14 cellular contexts compared by ENCODE assay signal in genomic region chr10:100970914-100971811, GRCh38. TPM values are rescaled to one million over a fixed set of nuclear protein-coding genes. Genes with fewer than 3 reads are reported as not detected.
A peak's percentile ranks its signal among the peaks of the same experiment; 100 is the strongest.
DNase-seq lines count a peak whose midpoint lies in the region; ATAC-seq, FAIRE-seq and TF ChIP-seq lines count a peak whose summit lies in the region.
"Had no signal": no experiment of that assay in that cellular context is flagged by ENCODE, and none has a peak within 500 bp of the region (broad histone marks: within the 10 kb centered on the region; RNA-seq: fewer than 3 reads in every experiment).

No MANE protein-coding gene starts in this region.

- DNase-seq in H7, result peak; percentile 40
- DNase-seq in K562 (ENCODE audit: extremely low read depth in 1 of 4, low spot score in 3 of 4), result no peak
- DNase-seq in lower lobe of right lung, result no peak
- DNase-seq in smooth muscle cell (lab: John Stamatoyannopoulos, UW; ENCODE audit: unreplicated experiment), result no peak
- no peak for DNase-seq in activated T-cell treated with anti-CD3 and anti-CD28 coated beads, Interleukin-2, amount 50 U/mL, for 72 hours
- DNase-seq in Karpas-422, result no peak
- DNase-seq: activated effector memory CD4-positive, alpha-beta T cell treated with anti-CD3 and anti-CD28 coated beads, Interleukin-2, amount 50 U/mL, for 16 hours; cerebellar nuclear complex; MM.1S; NCI-H524 treated with DMSO at 0.1 percent for 48 hours; Right ventricle myocardium superior had no signal

- BruUV-seq in K562 (replicated peaks; lab: Mats Ljungman, UMichigan), result no TSS peak

- H3K9ac ChIP-seq in K562 (ENCODE audit: insufficient read depth in 1 of 2, low read depth in 2 of 2, low read length in 2 of 2) (no peak overlapping the region; a peak in 1 of 4 replicates), smooth muscle cell (ENCODE audit: low read depth) (no peak overlapping the region), Karpas-422 (ENCODE audit: low read length) (no peak overlapping the region)

- TF ChIP-seq CTCF in K562 (IDR thresholded peaks at IDR 0.05 in 2 of 3, conservative IDR thresholded peaks at IDR 0.05 in 1 of 3; ENCODE audit: insufficient read depth in 2 of 3, low read depth in 1 of 3, low read length in 3 of 3) (no peak), lower lobe of right lung (IDR thresholded peaks at IDR 0.05) (no peak), smooth muscle cell (IDR thresholded peaks at IDR 0.05; ENCODE audit: borderline replicate concordance, insufficient read depth, poor library complexity, severe bottlenecking) (no peak)

- TF ChIP-seq POLR2A in K562 (conservative IDR thresholded peaks at IDR 0.05), result no peak

- H3K4me1 ChIP-seq in K562 (replicated peaks in 1 of 2; ENCODE audit: control insufficient read depth in 2 of 2, insufficient read depth in 2 of 2, low read length in 2 of 2), result peaks cover 12 to 14% of the 10 kb centered on the region in 2 experiments
- peaks cover 17% of the 10 kb centered on the region for H3K4me1 ChIP-seq in lower lobe of right lung
- H3K4me1 ChIP-seq in smooth muscle cell (ENCODE audit: low read depth), result no peaks in the 10 kb centered on the region
- peaks cover 11% of the 10 kb centered on the region for H3K4me1 ChIP-seq in Karpas-422 (ENCODE audit: low read length)

- no peaks in the 10 kb centered on the region for H3K9me2 ChIP-seq in Karpas-422 (replicated peaks; ENCODE audit: insufficient read depth, low read length)

- ATAC-seq in K562 (no peak), lower lobe of right lung (peak; percentile 21 to 24), HG02610 (IDR thresholded peaks at IDR 0.05; ENCODE audit: unreplicated experiment) (no peak), GM18867 (IDR thresholded peaks at IDR 0.05; ENCODE audit: unreplicated experiment) (no peak)
- no peak for ATAC-seq in activated T-cell treated with anti-CD3 and anti-CD28 coated beads, Interleukin-2, amount 50 U/mL, for 72 hours (replicated peaks in 1 of 2)

- H3K27me3 Mint-ChIP-seq in activated T-cell treated with anti-CD3 and anti-CD28 coated beads, Interleukin-2, amount 50 U/mL, for 72 hours (ENCODE audit: low read depth), result no peaks in the 10 kb centered on the region

- peaks cover 2% of the 10 kb centered on the region; the same call in 1 of the 2 replicates for H3K27me3 ChIP-seq in H7 (ENCODE audit: control insufficient read depth, insufficient read depth, low read length)
- no peaks in the 10 kb centered on the region for H3K27me3 ChIP-seq in K562 (ENCODE audit: control insufficient read depth in 2 of 2, insufficient read depth in 2 of 2, low read length in 2 of 2)
- H3K27me3 ChIP-seq in lower lobe of right lung (ENCODE audit: low read depth), result peaks cover 5% of the 10 kb centered on the region
- no peaks in the 10 kb centered on the region for H3K27me3 ChIP-seq in smooth muscle cell (ENCODE audit: low read depth)
- no peaks in the 10 kb centered on the region for H3K27me3 ChIP-seq in Karpas-422 (ENCODE audit: low read length)

- TF ChIP-seq RAD21 in K562 (CRISPR knock-in tag; conservative IDR thresholded peaks at IDR 0.05 in 1 of 2, IDR thresholded peaks at IDR 0.05 in 1 of 2), result no peak

- H3K4me3 ChIP-seq in H7 (ENCODE audit: insufficient read depth, low read depth, low read length) (no peak overlapping the region), K562 (no peak overlapping the region), lower lobe of right lung (no peak overlapping the region), smooth muscle cell (peak overlapping the region; percentile 10), Karpas-422 (ENCODE audit: low read length) (no peak overlapping the region)
- H3K4me3 ChIP-seq: psoas muscle had no signal

- H3K79me2 ChIP-seq in K562 (ENCODE audit: control insufficient read depth, insufficient read depth, low read length), result no peaks in the 10 kb centered on the region
- H3K79me2 ChIP-seq in smooth muscle cell (ENCODE audit: low read depth), result no peaks in the 10 kb centered on the region
- H3K79me2 ChIP-seq in Karpas-422 (ENCODE audit: low read length), result no peaks in the 10 kb centered on the region

- H3K27ac ChIP-seq in K562 (ENCODE audit: extremely low read depth, low read depth, low read length) (no peak overlapping the region), lower lobe of right lung (no peak overlapping the region), smooth muscle cell (ENCODE audit: low read depth) (no peak overlapping the region), Karpas-422 (ENCODE audit: low read length) (no peak overlapping the region)
- H3K27ac ChIP-seq: psoas muscle had no signal

- no peak for FAIRE-seq in K562 (lab: Jason Lieb, UNC)

- H2AFZ ChIP-seq in K562 (ENCODE audit: low read depth, low read length) (no peak overlapping the region), smooth muscle cell (ENCODE audit: low read depth) (no peak overlapping the region), Karpas-422 (ENCODE audit: low read length) (no peak overlapping the region)

- 42% methylated on average over 4 of the region's 4 CpGs for WGBS in K562 (ENCODE audit: insufficient coverage, low coverage, missing lambda C conversion rate)
- 87% methylated on average over 4 of the region's 4 CpGs for WGBS in smooth muscle cell (ENCODE audit: low lambda C conversion rate)

- H3K9me1 ChIP-seq in K562 (ENCODE audit: control insufficient read depth, insufficient read depth, low read length), result no peaks in the 10 kb centered on the region

- peaks cover 0 to 2% of the 10 kb centered on the region in 2 donors for H3K36me3 Mint-ChIP-seq in activated T-cell treated with anti-CD3 and anti-CD28 coated beads, Interleukin-2, amount 50 U/mL, for 72 hours (ENCODE audit: insufficient read depth in 2 of 2)

- no peak overlapping the region for H3K27ac Mint-ChIP-seq in activated T-cell treated with anti-CD3 and anti-CD28 coated beads, Interleukin-2, amount 50 U/mL, for 72 hours

- H3K9me3 Mint-ChIP-seq in activated T-cell treated with anti-CD3 and anti-CD28 coated beads, Interleukin-2, amount 50 U/mL, for 72 hours, result no peaks in the 10 kb centered on the region

- H4K20me1 ChIP-seq in K562 (replicated peaks; ENCODE audit: control insufficient read depth, insufficient read depth, low read length) (no peaks in the 10 kb centered on the region), smooth muscle cell (ENCODE audit: low read depth) (no peaks in the 10 kb centered on the region), Karpas-422 (ENCODE audit: insufficient read depth, low read depth, low read length) (no peaks in the 10 kb centered on the region)

- peaks cover 6% of the 10 kb centered on the region for H3F3A ChIP-seq in smooth muscle cell (ENCODE audit: low read depth)

- peaks cover 25% of the 10 kb centered on the region for H3K4me1 Mint-ChIP-seq in activated T-cell treated with anti-CD3 and anti-CD28 coated beads, Interleukin-2, amount 50 U/mL, for 72 hours (ENCODE audit: low read depth)

- in situ Hi-C loops in K562 (cut with MboI), result no loop called here

- H3K4me2 ChIP-seq in K562 (ENCODE audit: insufficient read depth, low read length), result no peak overlapping the region
- no peak overlapping the region for H3K4me2 ChIP-seq in smooth muscle cell
- no peak overlapping the region for H3K4me2 ChIP-seq in Karpas-422 (ENCODE audit: low read depth, low read length, poor library complexity, severe bottlenecking)

- H3K4me3 Mint-ChIP-seq in activated T-cell treated with anti-CD3 and anti-CD28 coated beads, Interleukin-2, amount 50 U/mL, for 72 hours, result peak overlapping the region in 1 of 2 donors; percentile 41

- POLR2A ChIA-PET in K562 (lab: Yijun Ruan, JAX), result no interaction called here

- intact Hi-C loops in K562 (cut with micrococcal nuclease) (no loop called here), lower lobe of right lung (cut with DNase I) (no loop called here)

- TF ChIP-seq EP300 in K562 (IDR thresholded peaks at IDR 0.05; ENCODE audit: low read length), result no peak

- H3K9me3 ChIP-seq in K562 (replicated peaks; ENCODE audit: control insufficient read depth, insufficient read depth, low read depth, low read length) (no peaks in the 10 kb centered on the region), lower lobe of right lung (no peaks in the 10 kb centered on the region), smooth muscle cell (replicated peaks; ENCODE audit: low read depth) (no peaks in the 10 kb centered on the region), Karpas-422 (ENCODE audit: low read length) (no peaks in the 10 kb centered on the region)
- H3K9me3 ChIP-seq: psoas muscle had no signal

- CTCF ChIA-PET in K562 (lab: Yijun Ruan, JAX; ENCODE audit: low intra/inter-chr PET ratio), result no interaction called here

- H3K36me3 ChIP-seq in H7 (replicated peaks; ENCODE audit: control insufficient read depth, insufficient read depth, low read length) (no peaks in the 10 kb centered on the region), K562 (ENCODE audit: control insufficient read depth, insufficient read depth, low read length) (no peaks in the 10 kb centered on the region), lower lobe of right lung (no peaks in the 10 kb centered on the region), smooth muscle cell (ENCODE audit: low read depth) (no peaks in the 10 kb centered on the region), Karpas-422 (ENCODE audit: insufficient read depth, low read length) (no peaks in the 10 kb centered on the region)

RNA-seq across cellular contexts. Expression of gene SEMA4G, which starts 1.9 kb away (rescaled TPM):
- 3.4 and 8.2 TPM in 2 replicates for total RNA-seq in H7 (2014; rRNA removed; shearing (Covaris generic))
- total RNA-seq in K562 (2011; cell fraction: chromatin; rRNA removed; ENCODE audit: low replicate concordance), result 25.4 and 47.7 TPM in 2 replicates
- 20.2 and 21.7 TPM in 2 replicates for total RNA-seq in K562 (2011; cell fraction: nucleolus; rRNA removed)
- 27.2 and 39.2 TPM in 2 replicates for total RNA-seq in K562 (2011; cell fraction: nucleoplasm; rRNA removed)
- total RNA-seq in K562 (2014; rRNA removed), result 1.7 and 1.9 TPM in 2 replicates
- 1.3 and 1.5 TPM in 2 replicates for total RNA-seq in K562 (2014; rRNA removed; fragmentation: Illumina TruSeq; extraction: Trizol)
- total RNA-seq in K562 (2015; rRNA removed; fragmentation: Illumina TruSeq; extraction: Trizol), result 0.40 and 0.83 TPM in 2 replicates
- total RNA-seq in K562 (2021), result 4.1 and 4.2 TPM in 2 replicates
- polyA plus RNA-seq in K562 (2011; rRNA removed), result 5.7 and 11.0 TPM in 2 replicates
- 9.6 and 12.7 TPM in 2 replicates for polyA plus RNA-seq in K562 (2011; cell fraction: cytosol; rRNA removed)
- 27.9 and 42.5 TPM in 2 replicates for polyA plus RNA-seq in K562 (2011; cell fraction: nucleus; rRNA removed)
- polyA plus RNA-seq in K562 (2012), result 3.1 and 3.8 TPM in 2 replicates
- 6.6 and 7.8 TPM in 2 replicates for polyA plus RNA-seq in K562 (2014; fragmentation: Illumina TruSeq; extraction: Trizol)
- polyA plus RNA-seq in K562 (2014; fragmentation: Nextera tagmentation; extraction: Ambion mirVana), result 1 to 10 TPM; 1.2 to 1.8 TPM
- polyA plus RNA-seq in K562 (2014; rRNA removed), result 3.9 and 4.2 TPM in 2 replicates
- 5.3 and 6.2 TPM in 2 replicates for polyA minus RNA-seq in K562 (2011; rRNA and poly(A)+ RNA removed)
- polyA minus RNA-seq in K562 (2011; cell fraction: cytosol; rRNA and poly(A)+ RNA removed), result 4.7 and 4.8 TPM in 2 replicates
- 5.0 and 5.2 TPM in 2 replicates for polyA minus RNA-seq in K562 (2011; cell fraction: nucleus; rRNA and poly(A)+ RNA removed)
- 5.1 TPM for total RNA-seq in lower lobe of right lung
- total RNA-seq in smooth muscle cell, result 5.3 and 7.1 TPM in 2 replicates
- polyA plus RNA-seq in smooth muscle cell, result 3.8 and 4.2 TPM in 2 replicates
- total RNA-seq in activated T-cell treated with anti-CD3 and anti-CD28 coated beads, Interleukin-2, amount 50 U/mL, for 72 hours, result under 1 TPM; 0.53 to 0.79 TPM
- total RNA-seq in Karpas-422 (2014; rRNA removed; shearing (Covaris generic); ENCODE audit: low replicate concordance), result not detected in 2 replicates

RNA-seq across cellular contexts. Expression of gene MRPL43, which starts 16.1 kb away (rescaled TPM):
- total RNA-seq in H7 (2014; rRNA removed; shearing (Covaris generic)), result 106 and 107 TPM in 2 replicates
- 12.8 and 41.1 TPM in 2 replicates for total RNA-seq in K562 (2011; cell fraction: chromatin; rRNA removed; ENCODE audit: low replicate concordance)
- total RNA-seq in K562 (2011; cell fraction: nucleolus; rRNA removed), result 39.1 and 47.4 TPM in 2 replicates
- 21.9 and 30.8 TPM in 2 replicates for total RNA-seq in K562 (2011; cell fraction: nucleoplasm; rRNA removed)
- 55.9 and 63.2 TPM in 2 replicates for total RNA-seq in K562 (2014; rRNA removed)
- 20.5 and 21.3 TPM in 2 replicates for total RNA-seq in K562 (2014; rRNA removed; fragmentation: Illumina TruSeq; extraction: Trizol)
- 40.0 and 42.5 TPM in 2 replicates for total RNA-seq in K562 (2015; rRNA removed; fragmentation: Illumina TruSeq; extraction: Trizol)
- total RNA-seq in K562 (2021), result 47.0 and 48.5 TPM in 2 replicates
- 37.2 and 47.6 TPM in 2 replicates for polyA plus RNA-seq in K562 (2011; rRNA removed)
- 62.0 and 116 TPM in 2 replicates for polyA plus RNA-seq in K562 (2011; cell fraction: cytosol; rRNA removed)
- 74.2 and 104 TPM in 2 replicates for polyA plus RNA-seq in K562 (2011; cell fraction: nucleus; rRNA removed)
- polyA plus RNA-seq in K562 (2012), result 58.5 and 65.3 TPM in 2 replicates
- polyA plus RNA-seq in K562 (2014; fragmentation: Illumina TruSeq; extraction: Trizol), result 29.1 and 50.5 TPM in 2 replicates
- polyA plus RNA-seq in K562 (2014; fragmentation: Nextera tagmentation; extraction: Ambion mirVana), result 10 to 100 TPM; 15.1 to 25.6 TPM
- polyA plus RNA-seq in K562 (2014; rRNA removed), result 63.7 and 77.5 TPM in 2 replicates
- polyA minus RNA-seq in K562 (2011; rRNA and poly(A)+ RNA removed), result 7.5 and 9.8 TPM in 2 replicates
- polyA minus RNA-seq in K562 (2011; cell fraction: cytosol; rRNA and poly(A)+ RNA removed), result 15.6 and 15.7 TPM in 2 replicates
- polyA minus RNA-seq in K562 (2011; cell fraction: nucleus; rRNA and poly(A)+ RNA removed), result 26.4 and 27.4 TPM in 2 replicates
- 59.7 TPM for total RNA-seq in lower lobe of right lung
- total RNA-seq in smooth muscle cell, result 59.3 and 89.9 TPM in 2 replicates
- 104 and 120 TPM in 2 replicates for polyA plus RNA-seq in smooth muscle cell
- total RNA-seq in activated T-cell treated with anti-CD3 and anti-CD28 coated beads, Interleukin-2, amount 50 U/mL, for 72 hours, result 10 to 100 TPM; 38.2 to 41.7 TPM
- 86.3 and 93.9 TPM in 2 replicates for total RNA-seq in Karpas-422 (2014; rRNA removed; shearing (Covaris generic); ENCODE audit: low replicate concordance)

RNA-seq across cellular contexts. Expression of gene TWNK, which starts 16.2 kb away (rescaled TPM):
- total RNA-seq in H7 (2014; rRNA removed; shearing (Covaris generic)), result 16.0 and 19.2 TPM in 2 replicates
- total RNA-seq in K562 (2011; cell fraction: chromatin; rRNA removed; ENCODE audit: low replicate concordance), result 20.7 and 34.6 TPM in 2 replicates
- total RNA-seq in K562 (2011; cell fraction: nucleolus; rRNA removed), result 16.7 and 19.2 TPM in 2 replicates
- 17.9 and 20.4 TPM in 2 replicates for total RNA-seq in K562 (2011; cell fraction: nucleoplasm; rRNA removed)
- total RNA-seq in K562 (2014; rRNA removed) (17.9 and 20.6 TPM in 2 replicates), K562 (2014; rRNA removed; fragmentation: Illumina TruSeq; extraction: Trizol) (16.6 and 18.0 TPM in 2 replicates), K562 (2015; rRNA removed; fragmentation: Illumina TruSeq; extraction: Trizol) (13.6 and 14.3 TPM in 2 replicates), K562 (2021) (19.2 and 24.5 TPM in 2 replicates), lower lobe of right lung (5.8 TPM), smooth muscle cell (2.0 and 2.3 TPM in 2 replicates)
- polyA plus RNA-seq in K562 (2011; rRNA removed) (16.1 and 17.4 TPM in 2 replicates), K562 (2014; fragmentation: Illumina TruSeq; extraction: Trizol) (34.7 and 35.5 TPM in 2 replicates), K562 (2014; fragmentation: Nextera tagmentation; extraction: Ambion mirVana) (10 to 100 TPM; 11.6 to 14.8 TPM), K562 (2014; rRNA removed) (16.6 and 18.9 TPM in 2 replicates), smooth muscle cell (2.5 and 3.9 TPM in 2 replicates)
- polyA plus RNA-seq in K562 (2011; cell fraction: cytosol; rRNA removed), result 13.8 and 17.6 TPM in 2 replicates
- polyA plus RNA-seq in K562 (2011; cell fraction: nucleus; rRNA removed), result 13.3 and 19.8 TPM in 2 replicates
- 10.5 and 24.8 TPM in 2 replicates for polyA plus RNA-seq in K562 (2012)
- polyA minus RNA-seq in K562 (2011; rRNA and poly(A)+ RNA removed), result 15.7 and 22.2 TPM in 2 replicates
- polyA minus RNA-seq in K562 (2011; cell fraction: cytosol; rRNA and poly(A)+ RNA removed), result 8.4 and 13.6 TPM in 2 replicates
- polyA minus RNA-seq in K562 (2011; cell fraction: nucleus; rRNA and poly(A)+ RNA removed), result 7.5 and 8.2 TPM in 2 replicates
- total RNA-seq in activated T-cell treated with anti-CD3 and anti-CD28 coated beads, Interleukin-2, amount 50 U/mL, for 72 hours, result 10 to 100 TPM; 12.0 to 12.3 TPM
- 14.5 and 17.0 TPM in 2 replicates for total RNA-seq in Karpas-422 (2014; rRNA removed; shearing (Covaris generic); ENCODE audit: low replicate concordance)

RNA-seq across cellular contexts. Expression of gene LZTS2, which starts 28.4 kb away (rescaled TPM):
- total RNA-seq in H7 (2014; rRNA removed; shearing (Covaris generic)), result 107 and 108 TPM in 2 replicates
- 28.9 and 51.1 TPM in 2 replicates for total RNA-seq in K562 (2011; cell fraction: chromatin; rRNA removed; ENCODE audit: low replicate concordance)
- total RNA-seq in K562 (2011; cell fraction: nucleolus; rRNA removed), result 36.8 and 39.7 TPM in 2 replicates
- total RNA-seq in K562 (2011; cell fraction: nucleoplasm; rRNA removed), result 26.9 and 34.2 TPM in 2 replicates
- total RNA-seq in K562 (2014; rRNA removed), result 27.2 and 31.7 TPM in 2 replicates
- 5.4 and 6.4 TPM in 2 replicates for total RNA-seq in K562 (2014; rRNA removed; fragmentation: Illumina TruSeq; extraction: Trizol)
- 18.5 and 19.8 TPM in 2 replicates for total RNA-seq in K562 (2015; rRNA removed; fragmentation: Illumina TruSeq; extraction: Trizol)
- total RNA-seq in K562 (2021), result 38.6 and 42.1 TPM in 2 replicates
- polyA plus RNA-seq in K562 (2011; rRNA removed), result 14.7 and 29.0 TPM in 2 replicates
- 28.1 and 68.0 TPM in 2 replicates for polyA plus RNA-seq in K562 (2011; cell fraction: cytosol; rRNA removed)
- polyA plus RNA-seq in K562 (2011; cell fraction: nucleus; rRNA removed), result 65.4 and 125 TPM in 2 replicates
- 34.1 and 35.5 TPM in 2 replicates for polyA plus RNA-seq in K562 (2012)
- 11.8 and 30.3 TPM in 2 replicates for polyA plus RNA-seq in K562 (2014; fragmentation: Illumina TruSeq; extraction: Trizol)
- under 1 TPM; 0.23 to 0.59 TPM for polyA plus RNA-seq in K562 (2014; fragmentation: Nextera tagmentation; extraction: Ambion mirVana)
- polyA plus RNA-seq in K562 (2014; rRNA removed), result 42.5 and 43.7 TPM in 2 replicates
- polyA minus RNA-seq in K562 (2011; rRNA and poly(A)+ RNA removed), result 8.0 and 8.6 TPM in 2 replicates
- 19.6 and 24.0 TPM in 2 replicates for polyA minus RNA-seq in K562 (2011; cell fraction: cytosol; rRNA and poly(A)+ RNA removed)
- 19.8 and 24.9 TPM in 2 replicates for polyA minus RNA-seq in K562 (2011; cell fraction: nucleus; rRNA and poly(A)+ RNA removed)
- total RNA-seq in lower lobe of right lung, result 52.6 TPM
- 54.9 and 57.9 TPM in 2 replicates for total RNA-seq in smooth muscle cell
- polyA plus RNA-seq in smooth muscle cell, result 96.2 and 103 TPM in 2 replicates
- 10 to 100 TPM; 12.0 to 14.1 TPM for total RNA-seq in activated T-cell treated with anti-CD3 and anti-CD28 coated beads, Interleukin-2, amount 50 U/mL, for 72 hours
- total RNA-seq in Karpas-422 (2014; rRNA removed; shearing (Covaris generic); ENCODE audit: low replicate concordance), result 11.3 and 23.9 TPM in 2 replicates

RNA-seq across cellular contexts. Expression of gene SLF2, which starts 58.4 kb away (rescaled TPM):
- 11.1 and 16.3 TPM in 2 replicates for total RNA-seq in H7 (2014; rRNA removed; shearing (Covaris generic))
- 19.8 and 53.8 TPM in 2 replicates for total RNA-seq in K562 (2011; cell fraction: chromatin; rRNA removed; ENCODE audit: low replicate concordance)
- total RNA-seq in K562 (2011; cell fraction: nucleolus; rRNA removed), result 21.0 and 23.3 TPM in 2 replicates
- total RNA-seq in K562 (2011; cell fraction: nucleoplasm; rRNA removed), result 30.5 and 45.8 TPM in 2 replicates
- 7.8 and 8.8 TPM in 2 replicates for total RNA-seq in K562 (2014; rRNA removed)
- 13.8 and 13.9 TPM in 2 replicates for total RNA-seq in K562 (2014; rRNA removed; fragmentation: Illumina TruSeq; extraction: Trizol)
- total RNA-seq in K562 (2015; rRNA removed; fragmentation: Illumina TruSeq; extraction: Trizol), result 17.6 and 18.4 TPM in 2 replicates
- total RNA-seq in K562 (2021), result 9.2 and 11.3 TPM in 2 replicates
- 6.7 and 7.1 TPM in 2 replicates for polyA plus RNA-seq in K562 (2011; rRNA removed)
- polyA plus RNA-seq in K562 (2011; cell fraction: cytosol; rRNA removed), result 2.6 and 3.9 TPM in 2 replicates
- 9.7 and 10.6 TPM in 2 replicates for polyA plus RNA-seq in K562 (2011; cell fraction: nucleus; rRNA removed)
- polyA plus RNA-seq in K562 (2012), result 6.6 and 11.2 TPM in 2 replicates
- polyA plus RNA-seq in K562 (2014; fragmentation: Illumina TruSeq; extraction: Trizol), result 4.9 and 6.1 TPM in 2 replicates
- 1 to 10 TPM; 1.7 to 1.8 TPM for polyA plus RNA-seq in K562 (2014; fragmentation: Nextera tagmentation; extraction: Ambion mirVana)
- polyA plus RNA-seq in K562 (2014; rRNA removed), result 7.9 and 8.6 TPM in 2 replicates
- 13.3 and 19.4 TPM in 2 replicates for polyA minus RNA-seq in K562 (2011; rRNA and poly(A)+ RNA removed)
- polyA minus RNA-seq in K562 (2011; cell fraction: cytosol; rRNA and poly(A)+ RNA removed), result 6.1 and 7.0 TPM in 2 replicates
- polyA minus RNA-seq in K562 (2011; cell fraction: nucleus; rRNA and poly(A)+ RNA removed), result 25.6 and 47.8 TPM in 2 replicates
- 34.4 TPM for total RNA-seq in lower lobe of right lung
- 24.3 and 24.9 TPM in 2 replicates for total RNA-seq in smooth muscle cell
- 8.1 and 9.0 TPM in 2 replicates for polyA plus RNA-seq in smooth muscle cell
- total RNA-seq in activated T-cell treated with anti-CD3 and anti-CD28 coated beads, Interleukin-2, amount 50 U/mL, for 72 hours, result 10 to 100 TPM; 47.4 to 52.6 TPM
- 27.5 and 52.4 TPM in 2 replicates for total RNA-seq in Karpas-422 (2014; rRNA removed; shearing (Covaris generic); ENCODE audit: low replicate concordance)

Comparison
In these comparisons a context has a peak if more than half of its experiments do, and no peak if none do; other contexts are left out.
1. ATAC-seq: peak in lower lobe of right lung (2 of 2); none in K562 (single experiment), activated T-cell treated with anti-CD3 and anti-CD28 coated beads, Interleukin-2, amount 50 U/mL, for 72 hours (0 of 2), HG02610 (single experiment) and GM18867 (single experiment).